Comparison of ENCODE assay signal across 19 cellular contexts in genomic region chr1:14948112-14948652, GRCh38.
DNase-seq lines count a peak whose midpoint lies in the region; ATAC-seq, FAIRE-seq and TF ChIP-seq lines count a peak whose summit lies in the region.
"Had no signal": no experiment of that assay in that cellular context is flagged by ENCODE, and none has a peak within 500 bp of the region (broad histone marks: within the 10 kb centered on the region; RNA-seq: fewer than 3 reads in every experiment).

No MANE protein-coding gene starts in this region.

- no peaks in the 10 kb centered on the region for H3K36me3 Mint-ChIP-seq in progenitor cell of endocrine pancreas (ENCODE audit: insufficient read depth)
- no peaks in the 10 kb centered on the region for H3K36me3 Mint-ChIP-seq in T-helper 2 cell treated with Interferon-gamma antibody and Interleukin-4, amounts not matched to agents 5 μg/mL and 100 μg/mL, for 36 hours (ENCODE audit: low read depth)

- H3K4me1 ChIP-seq in HepG2 (ENCODE audit: insufficient read depth, low read length) (peaks cover 90% of the 10 kb centered on the region), right lobe of liver (no peaks in the 10 kb centered on the region), esophagus squamous epithelium (peaks cover 34 to 70% (median 48%) of the 10 kb centered on the region in 3 donors), gastrocnemius medialis (peaks cover 3 to 5% of the 10 kb centered on the region in 2 donors)
- H3K4me1 ChIP-seq: HAP-1 had no signal

- no peak overlapping the region for H3K9ac ChIP-seq in HepG2 (ENCODE audit: insufficient read depth, low read depth, low read length)

- H4K20me1 ChIP-seq in HepG2 (ENCODE audit: insufficient read depth, low read length), result no peaks in the 10 kb centered on the region

- peaks cover 0 to 24% of the 10 kb centered on the region in 2 experiments for H3K36me3 ChIP-seq in HepG2 (replicated peaks in 1 of 2; ENCODE audit: control insufficient read depth in 1 of 2, insufficient read depth in 2 of 2, low read length in 2 of 2)
- H3K36me3 ChIP-seq in right lobe of liver, result no peaks in the 10 kb centered on the region
- H3K36me3 ChIP-seq in esophagus squamous epithelium, result no peaks in the 10 kb centered on the region
- no peaks in the 10 kb centered on the region for H3K36me3 ChIP-seq in gastrocnemius medialis
- H3K36me3 ChIP-seq: HAP-1 had no signal

- peak overlapping the region; percentile 56 for H3K27ac Mint-ChIP-seq in progenitor cell of endocrine pancreas
- no peak overlapping the region for H3K27ac Mint-ChIP-seq in T-helper 2 cell treated with Interferon-gamma antibody and Interleukin-4, amounts not matched to agents 5 μg/mL and 100 μg/mL, for 36 hours
- H3K27ac Mint-ChIP-seq: B cell had no signal

- no peak overlapping the region for H3K4me2 ChIP-seq in HepG2 (ENCODE audit: low read depth, low read length)

- no TSS peak for BruUV-seq in HepG2 (replicated peaks; lab: Mats Ljungman, UMichigan)

- TF ChIP-seq CTCF in HepG2 (CRISPR knock-in tag; IDR thresholded peaks at IDR 0.05) (no peak), right lobe of liver (IDR thresholded peaks at IDR 0.05) (no peak), esophagus squamous epithelium (IDR thresholded peaks at IDR 0.05) (no peak), progenitor cell of endocrine pancreas (IDR thresholded peaks at IDR 0.05; ENCODE audit: unreplicated experiment) (no peak), gastrocnemius medialis (IDR thresholded peaks at IDR 0.05 in 4 of 5, conservative IDR thresholded peaks at IDR 0.05 in 1 of 5) (no peak)

- H3K9me3 ChIP-seq in HepG2 (ENCODE audit: low read length), result no peaks in the 10 kb centered on the region
- H3K9me3 ChIP-seq in right lobe of liver, result no peaks in the 10 kb centered on the region
- H3K9me3 ChIP-seq in esophagus squamous epithelium, result peaks cover 0 to 2% (median 0%) of the 10 kb centered on the region in 3 donors
- no peaks in the 10 kb centered on the region for H3K9me3 ChIP-seq in gastrocnemius medialis
- H3K9me3 ChIP-seq: HAP-1 had no signal

- no peak for ATAC-seq in HepG2
- no peak for ATAC-seq in right lobe of liver
- no peak for ATAC-seq in HG03354 (IDR thresholded peaks at IDR 0.05; ENCODE audit: poor library complexity, severe bottlenecking, unreplicated experiment)
- ATAC-seq in gastrocnemius medialis, result no peak
- ATAC-seq: Right ventricle myocardium inferior had no signal

- TF ChIP-seq EP300 in HepG2 (IDR thresholded peaks at IDR 0.05; ENCODE audit: low read depth in 2 of 2, low read length in 2 of 2), result no peak
- no peak for TF ChIP-seq EP300 in HepG2 (CRISPR knock-in tag; IDR thresholded peaks at IDR 0.05; ENCODE audit: borderline replicate concordance)

- intact Hi-C loops in HepG2 (cut with micrococcal nuclease; ENCODE audit: unreplicated experiment), result no loop called here
- intact Hi-C loops in right lobe of liver (cut with DNase I), result no loop called here
- intact Hi-C loops in esophagus squamous epithelium (cut with DNase I), result no loop called here
- intact Hi-C loops in gastrocnemius medialis (cut with DNase I; ENCODE audit: low total_unique reads), result no loop called here

- POLR2A ChIA-PET in HepG2 (lab: Yijun Ruan, JAX), result interaction anchor here (2.3 kb wide), 1 partner anchor 8 kb away, joined by 10 read pairs; no protein-coding TSS in a partner anchor

- no peaks in the 10 kb centered on the region for H3K27me3 ChIP-seq in HepG2 (ENCODE audit: control insufficient read depth in 1 of 2, insufficient read depth in 2 of 2, low read length in 2 of 2)
- no peaks in the 10 kb centered on the region for H3K27me3 ChIP-seq in right lobe of liver
- H3K27me3 ChIP-seq in esophagus squamous epithelium, result no peaks in the 10 kb centered on the region
- H3K27me3 ChIP-seq in gastrocnemius medialis, result no peaks in the 10 kb centered on the region

- H3K4me3 ChIP-seq in HepG2 (replicated peaks in 1 of 3; ENCODE audit: insufficient read depth in 1 of 3, low read depth in 2 of 3, low read length in 3 of 3) (no peak overlapping the region), right lobe of liver (no peak overlapping the region), esophagus squamous epithelium (no peak overlapping the region), gastrocnemius medialis (no peak overlapping the region)
- H3K4me3 ChIP-seq: HAP-1 had no signal

- no peak overlapping the region for H2AFZ ChIP-seq in HepG2 (ENCODE audit: low read length)

- no peak overlapping the region for H3K4me3 Mint-ChIP-seq in progenitor cell of endocrine pancreas (ENCODE audit: low read depth)
- H3K4me3 Mint-ChIP-seq in T-helper 2 cell treated with Interferon-gamma antibody and Interleukin-4, amounts not matched to agents 5 μg/mL and 100 μg/mL, for 36 hours, result no peak overlapping the region
- H3K4me3 Mint-ChIP-seq: B cell had no signal

- H3K27me3 Mint-ChIP-seq in progenitor cell of endocrine pancreas, result no peaks in the 10 kb centered on the region
- no peaks in the 10 kb centered on the region for H3K27me3 Mint-ChIP-seq in T-helper 2 cell treated with Interferon-gamma antibody and Interleukin-4, amounts not matched to agents 5 μg/mL and 100 μg/mL, for 36 hours (ENCODE audit: low read depth)
- H3K27me3 Mint-ChIP-seq: B cell had no signal

- H3K9me3 Mint-ChIP-seq in progenitor cell of endocrine pancreas (ENCODE audit: low read depth), result no peaks in the 10 kb centered on the region
- no peaks in the 10 kb centered on the region for H3K9me3 Mint-ChIP-seq in T-helper 2 cell treated with Interferon-gamma antibody and Interleukin-4, amounts not matched to agents 5 μg/mL and 100 μg/mL, for 36 hours

- DNase-seq in HepG2 (ENCODE audit: low spot score) (no peak), right lobe of liver (no peak), esophagus squamous epithelium (lab: John Stamatoyannopoulos, UW) (no peak), progenitor cell of endocrine pancreas (ENCODE audit: low spot score, unreplicated experiment) (no peak), gastrocnemius medialis (no peak)
- DNase-seq in stimulated activated CD4-positive, alpha-beta T cell treated with anti-CD3 and anti-CD28 coated beads, Interleukin-15, amount 100 ng/mL, for 24 hours, result no peak
- no peak for DNase-seq in T-helper 2 cell treated with Interferon-gamma antibody and Interleukin-4, amounts not matched to agents 5 μg/mL and 100 μg/mL, for 36 hours (ENCODE audit: low spot score)
- DNase-seq: COR-L47, DMS 273 treated with DMSO at 0.1 percent for 48 hours, KBM-7, NCI-H1105, NCI-H1694, NCI-H2081 treated with DMSO at 0.1 percent for 48 hours had no signal

- TF ChIP-seq POLR2A in HepG2 (IDR thresholded peaks at IDR 0.05; ENCODE audit: insufficient read depth in 1 of 2, low read depth in 2 of 2, low read length in 2 of 2), result no peak
- TF ChIP-seq POLR2A in right lobe of liver (IDR thresholded peaks at IDR 0.05), result no peak
- TF ChIP-seq POLR2A in esophagus squamous epithelium (IDR thresholded peaks at IDR 0.05), result no peak
- no peak for TF ChIP-seq POLR2A in gastrocnemius medialis (IDR thresholded peaks at IDR 0.05)

- peaks cover 6% of the 10 kb centered on the region for H3K4me1 Mint-ChIP-seq in progenitor cell of endocrine pancreas (ENCODE audit: low read depth)
- H3K4me1 Mint-ChIP-seq in T-helper 2 cell treated with Interferon-gamma antibody and Interleukin-4, amounts not matched to agents 5 μg/mL and 100 μg/mL, for 36 hours (ENCODE audit: low read depth), result no peaks in the 10 kb centered on the region
- H3K4me1 Mint-ChIP-seq: B cell had no signal

- 100% methylated on average over 2 of the region's 2 CpGs for WGBS in HepG2 (ENCODE audit: low lambda C conversion rate)
- 64% methylated on average over 2 of the region's 2 CpGs for WGBS in right lobe of liver (ENCODE audit: insufficient coverage, low coverage, low lambda C conversion rate, missing lambda C conversion rate)
- 79 to 83% methylated on average over 2 of the region's 2 CpGs for WGBS in esophagus squamous epithelium, 2 donors

- CTCF ChIA-PET in HepG2 (lab: Yijun Ruan, JAX; ENCODE audit: low intra/inter-chr PET ratio, low total read pairs), result no interaction called here

- peaks cover 47% of the 10 kb centered on the region for H3K79me2 ChIP-seq in HepG2 (ENCODE audit: insufficient read depth, low read length)

- no peak for TF ChIP-seq RAD21 in HepG2 (CRISPR knock-in tag; IDR thresholded peaks at IDR 0.05)

- in situ Hi-C loops in HepG2 (cut with HindIII; ENCODE audit: extremely low pct_ligation_motif_present, low pct_unique_long_range_greater_than_20kb), result no loop called here
- in situ Hi-C loops in gastrocnemius medialis (cut with MboI; ENCODE audit: low sequenced_read_pairs in 4 of 4), result no loop called here

- peak overlapping the region; percentile 40 for H3K27ac ChIP-seq in HepG2 (ENCODE audit: extremely low read length, insufficient read depth, low read length)
- no peak overlapping the region for H3K27ac ChIP-seq in right lobe of liver
- peak overlapping the region; percentile 88 to 96 (median 93) for H3K27ac ChIP-seq in esophagus squamous epithelium
- H3K27ac ChIP-seq in gastrocnemius medialis, result no peak overlapping the region

- no peak for FAIRE-seq in HepG2 (lab: Jason Lieb, UNC)
- FAIRE-seq: G401.6, RCC 7860 had no signal

TF ChIP-seq in HepG2, 621 proteins besides CTCF, POLR2A, EP300 and RAD21:
- TF ChIP-seq ZNF329 (CRISPR knock-in tag; IDR thresholded peaks at IDR 0.05; ENCODE audit: low read depth) (peak; percentile 99), MAFG (CRISPR knock-in tag; IDR thresholded peaks at IDR 0.05) (no peak)

Comparison
In these comparisons a context has a peak if more than half of its experiments do, and no peak if none do; other contexts are left out.
1. H3K27ac ChIP-seq: peak in HepG2 (single experiment) and esophagus squamous epithelium (4 of 4); none in right lobe of liver (0 of 3) and gastrocnemius medialis (0 of 4).